ENCODE assay signal across 10 cellular contexts in the genomic region with DNA sequence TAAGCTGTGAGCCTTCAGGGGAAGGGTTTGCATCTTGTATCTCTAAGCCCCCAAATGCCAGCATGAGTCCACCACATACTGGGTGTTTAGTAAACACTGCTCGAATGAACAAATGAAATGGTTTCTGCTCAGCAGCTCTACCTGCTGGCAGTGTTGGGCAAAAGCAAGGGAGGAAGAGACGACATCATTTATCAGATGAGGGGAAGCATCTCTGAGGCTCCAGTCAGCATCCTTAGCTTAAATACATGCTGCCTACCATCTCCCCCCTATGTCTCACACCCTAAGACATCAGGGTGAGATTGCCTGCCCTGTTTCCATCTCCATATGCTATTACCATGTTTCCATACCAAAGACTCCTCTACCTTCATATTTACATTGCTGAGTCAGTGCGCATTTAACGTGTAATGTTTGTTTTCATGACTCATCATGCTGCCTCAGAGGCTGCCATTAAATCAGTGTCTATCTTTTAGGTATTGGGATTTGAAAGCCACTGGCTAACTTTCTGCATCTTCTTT.
DNase-seq lines count a peak whose midpoint lies in the region; ATAC-seq and TF ChIP-seq lines count a peak whose summit lies in the region.
"Had no signal": no experiment of that assay in that cellular context is flagged by ENCODE, and none has a peak within 500 bp of the region (broad histone marks: within the 10 kb centered on the region; RNA-seq: fewer than 3 reads in every experiment).

No MANE protein-coding gene starts in this region.

- H3K27ac ChIP-seq in psoas muscle, result no peak overlapping the region

- H3K27me3 Mint-ChIP-seq in activated CD4-positive, alpha-beta T cell treated with anti-CD3 and anti-CD28 coated beads for 36 hours, result peaks cover 16% of the 10 kb centered on the region
- H3K27me3 Mint-ChIP-seq in activated T-helper 17 cell treated with anti-CD3 and anti-CD28 coated beads, Interleukin-2, amount 50 U/mL, for 72 hours, result peaks cover 16% of the 10 kb centered on the region

- no peaks in the 10 kb centered on the region for H3K36me3 ChIP-seq in psoas muscle (ENCODE audit: insufficient read depth in 1 of 2, low read depth in 1 of 2)

- no peaks in the 10 kb centered on the region for H3K9me3 Mint-ChIP-seq in activated CD4-positive, alpha-beta T cell treated with anti-CD3 and anti-CD28 coated beads for 36 hours (ENCODE audit: low read depth)
- H3K9me3 Mint-ChIP-seq in activated T-helper 17 cell treated with anti-CD3 and anti-CD28 coated beads, Interleukin-2, amount 50 U/mL, for 72 hours, result no peaks in the 10 kb centered on the region
- H3K9me3 Mint-ChIP-seq: CD8-positive, alpha-beta T cell; T-cell had no signal

- no peak for ATAC-seq in activated CD4-positive, alpha-beta T cell treated with anti-CD3 and anti-CD28 coated beads for 36 hours
- ATAC-seq in activated T-helper 17 cell treated with anti-CD3 and anti-CD28 coated beads, Interleukin-2, amount 50 U/mL, for 72 hours (replicated peaks), result peak; percentile 24
- ATAC-seq in psoas muscle, result peak in 3 of 4 donors; percentile 59 to 78 (median 77)
- no peak for ATAC-seq in HG02840 (IDR thresholded peaks at IDR 0.05; ENCODE audit: low FRiP score, unreplicated experiment)
- ATAC-seq in GM18505 (IDR thresholded peaks at IDR 0.05; ENCODE audit: unreplicated experiment), result no peak
- ATAC-seq: CD8-positive, alpha-beta T cell; T-cell had no signal

- POLR2A ChIA-PET in activated CD4-positive, alpha-beta T cell treated with anti-CD3 and anti-CD28 coated beads for 36 hours (lab: Charles Lee), result interaction anchor here (0.7 kb wide), 1 partner anchor 86 kb away, joined by 3 read pairs; no protein-coding TSS in a partner anchor

- TF ChIP-seq POLR2A in GM18505 (IDR thresholded peaks at IDR 0.05; ENCODE audit: borderline replicate concordance, extremely low read depth, insufficient read depth, insufficient read length), result no peak

- H3K27me3 ChIP-seq in psoas muscle (ENCODE audit: insufficient read depth in 3 of 3, low read length in 2 of 3), result no peaks in the 10 kb centered on the region

- WGBS in psoas muscle, 3 donors, result 51 to 58% (median 53%) methylated on average over 4 of the region's 4 CpGs

- peak; percentile 39 for DNase-seq in activated CD4-positive, alpha-beta T cell treated with anti-CD3 and anti-CD28 coated beads for 36 hours
- no peak for DNase-seq in activated CD4-positive, alpha-beta T cell treated with anti-CD3 and anti-CD28 coated beads, Interleukin-2, amount 50 U/mL, for 1 hour
- DNase-seq in Kasumi-1 (lab: John Stamatoyannopoulos, UW) (peak; percentile 50 to 51), psoas muscle (no peak), NCI-H2171 treated with DMSO at 0.1 percent for 48 hours (lab: John Stamatoyannopoulos, UW) (no peak)

- peak; percentile 48 for TF ChIP-seq CTCF in psoas muscle (IDR thresholded peaks at IDR 0.05)

- no peak overlapping the region for H3K27ac Mint-ChIP-seq in activated CD4-positive, alpha-beta T cell treated with anti-CD3 and anti-CD28 coated beads for 36 hours
- H3K27ac Mint-ChIP-seq in activated T-helper 17 cell treated with anti-CD3 and anti-CD28 coated beads, Interleukin-2, amount 50 U/mL, for 72 hours, result no peak overlapping the region
- H3K27ac Mint-ChIP-seq: CD8-positive, alpha-beta T cell; T-cell had no signal

- no peaks in the 10 kb centered on the region for H3K4me1 ChIP-seq in psoas muscle

- no peaks in the 10 kb centered on the region for H3K4me1 Mint-ChIP-seq in activated CD4-positive, alpha-beta T cell treated with anti-CD3 and anti-CD28 coated beads for 36 hours
- no peaks in the 10 kb centered on the region for H3K4me1 Mint-ChIP-seq in activated T-helper 17 cell treated with anti-CD3 and anti-CD28 coated beads, Interleukin-2, amount 50 U/mL, for 72 hours
- H3K4me1 Mint-ChIP-seq: T-cell had no signal

- no peaks in the 10 kb centered on the region for H3K9me3 ChIP-seq in psoas muscle

- intact Hi-C loops in activated CD4-positive, alpha-beta T cell treated with anti-CD3 and anti-CD28 coated beads for 36 hours (cut with DNase I, micrococcal nuclease), result loop anchor here (1.0 to 5.0 kb wide), 4 partner anchors 179 to 338 kb away; no protein-coding TSS in a partner anchor
- intact Hi-C loops in psoas muscle (cut with DNase I), result loop anchor here in 1 of 2 donors (5.0 kb wide), 1 partner anchor 53 kb away; no protein-coding TSS in a partner anchor

- H3K4me3 ChIP-seq in psoas muscle, result no peak overlapping the region

- no peak overlapping the region for H3K4me3 Mint-ChIP-seq in activated CD4-positive, alpha-beta T cell treated with anti-CD3 and anti-CD28 coated beads for 36 hours
- H3K4me3 Mint-ChIP-seq in activated T-helper 17 cell treated with anti-CD3 and anti-CD28 coated beads, Interleukin-2, amount 50 U/mL, for 72 hours, result no peak overlapping the region
- H3K4me3 Mint-ChIP-seq: CD8-positive, alpha-beta T cell; T-cell had no signal

- CTCF ChIA-PET in activated CD4-positive, alpha-beta T cell treated with anti-CD3 and anti-CD28 coated beads for 36 hours (lab: Charles Lee), result interaction anchor here (0.6 to 2.8 kb wide), 7 partner anchors 11 to 342 kb away, joined by 3 to 11 read pairs (median 5); no protein-coding TSS in a partner anchor

- H3K36me3 Mint-ChIP-seq in activated CD4-positive, alpha-beta T cell treated with anti-CD3 and anti-CD28 coated beads for 36 hours (ENCODE audit: low read depth), result no peaks in the 10 kb centered on the region
- no peaks in the 10 kb centered on the region for H3K36me3 Mint-ChIP-seq in activated T-helper 17 cell treated with anti-CD3 and anti-CD28 coated beads, Interleukin-2, amount 50 U/mL, for 72 hours (ENCODE audit: low read depth)
- H3K36me3 Mint-ChIP-seq: CD8-positive, alpha-beta T cell; T-cell had no signal

Comparison
In these comparisons a context has a peak if more than half of its experiments do, and no peak if none do; other contexts are left out.
1. DNase-seq: peak in activated CD4-positive, alpha-beta T cell treated with anti-CD3 and anti-CD28 coated beads for 36 hours (single experiment) and Kasumi-1 (2 of 2); none in activated CD4-positive, alpha-beta T cell treated with anti-CD3 and anti-CD28 coated beads, Interleukin-2, amount 50 U/mL, for 1 hour (single experiment), psoas muscle (0 of 2) and NCI-H2171 treated with DMSO at 0.1 percent for 48 hours (single experiment).
2. ATAC-seq: peak in activated T-helper 17 cell treated with anti-CD3 and anti-CD28 coated beads, Interleukin-2, amount 50 U/mL, for 72 hours (single experiment) and psoas muscle (3 of 4); none in activated CD4-positive, alpha-beta T cell treated with anti-CD3 and anti-CD28 coated beads for 36 hours (single experiment), HG02840 (single experiment) and GM18505 (single experiment).